In the genomic region with DNA sequence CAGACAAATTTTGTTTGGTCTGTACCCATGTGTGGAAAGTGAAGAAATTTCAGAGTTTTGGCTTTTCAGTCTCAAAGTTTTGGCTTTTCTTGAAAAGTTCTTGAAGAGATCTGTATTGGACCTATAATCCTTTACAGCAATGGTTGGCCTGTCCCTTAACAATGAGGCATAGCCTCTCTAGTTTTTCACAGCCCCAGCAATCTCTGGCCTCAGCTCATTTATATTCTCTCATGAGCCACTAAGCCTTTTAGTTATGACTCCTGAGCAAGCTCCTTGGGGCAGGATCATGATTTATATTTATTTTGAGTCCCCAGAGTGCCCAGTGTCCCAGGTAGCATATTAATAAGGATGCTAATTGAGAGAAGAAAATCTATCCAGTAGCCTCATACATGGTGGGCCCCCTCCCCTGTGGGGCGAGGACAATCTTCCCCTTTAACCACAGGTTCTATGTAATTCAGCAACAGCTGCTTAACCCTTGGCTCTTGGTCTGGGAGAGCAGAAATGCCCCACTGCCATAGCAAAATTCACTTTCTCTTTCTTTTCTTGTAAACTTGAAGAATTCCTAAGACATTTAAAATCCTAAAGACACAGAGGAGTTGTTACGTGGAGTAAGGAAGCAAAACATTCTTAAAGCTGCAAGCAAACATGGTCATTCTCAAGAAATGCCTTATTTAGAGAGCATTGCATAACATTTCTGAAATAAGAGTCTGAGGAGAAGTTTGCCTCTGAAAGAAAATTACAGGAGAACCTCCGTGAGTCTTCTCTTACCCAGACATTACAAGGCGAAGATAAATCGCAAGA, we compare ENCODE assay signal across 14 cellular contexts. TPM values are rescaled to one million over a fixed set of nuclear protein-coding genes. Genes with fewer than 3 reads are reported as not detected.
DNase-seq lines count a peak whose midpoint lies in the region; TF ChIP-seq lines count a peak whose summit lies in the region.
"Had no signal": no experiment of that assay in that cellular context is flagged by ENCODE, and none has a peak within 500 bp of the region (broad histone marks: within the 10 kb centered on the region; RNA-seq: fewer than 3 reads in every experiment).

No MANE protein-coding gene starts in this region.

- H3K36me3 Mint-ChIP-seq in HFFc6 (ENCODE audit: low read depth) = peaks cover 64% of the 10 kb centered on the region

- DNase-seq in HFFc6 (peak; percentile 72), right atrium auricular region (ENCODE audit: low spot score) (no peak), smooth muscle cell (lab: John Stamatoyannopoulos, UW; ENCODE audit: unreplicated experiment) (no peak), GDM1 (lab: John Stamatoyannopoulos, UW) (no peak), DMS53 treated with DMSO at 0.1 percent for 48 hours (lab: John Stamatoyannopoulos, UW; ENCODE audit: unreplicated experiment) (no peak)
- no peak for DNase-seq in stimulated activated CD4-positive, alpha-beta T cell treated with anti-CD3 and anti-CD28 coated beads, Interleukin-4, amount 100 ng/mL, for 1 hour
- DNase-seq: activated CD4-positive, alpha-beta memory T cell treated with anti-CD3 and anti-CD28 coated beads, Interleukin-2, amount 10 ng/mL, durations not matched to agents 7 days and 5 days; activated naive CD4-positive, alpha-beta T cell; glutamatergic neuron; stimulated activated naive CD4-positive, alpha-beta T cell; T-helper 1 cell had no signal

- H3K36me3 ChIP-seq in right atrium auricular region = no peaks in the 10 kb centered on the region
- H3K36me3 ChIP-seq in smooth muscle cell (ENCODE audit: low read depth) = no peaks in the 10 kb centered on the region

- H3K4me3 ChIP-seq in right atrium auricular region = no peak overlapping the region
- no peak overlapping the region for H3K4me3 ChIP-seq in smooth muscle cell

- no peak overlapping the region for H2AFZ ChIP-seq in smooth muscle cell (ENCODE audit: low read depth)

- H3K4me1 ChIP-seq in right atrium auricular region = peaks cover 0 to 37% of the 10 kb centered on the region in 2 donors
- peaks cover 14% of the 10 kb centered on the region for H3K4me1 ChIP-seq in smooth muscle cell (ENCODE audit: low read depth)

- peaks cover 2% of the 10 kb centered on the region; the same call in 1 of the 2 replicates for H3K27me3 Mint-ChIP-seq in HFFc6 (ENCODE audit: insufficient read depth)

- peaks cover 100% of the 10 kb centered on the region for H3K4me1 Mint-ChIP-seq in HFFc6 (ENCODE audit: low read depth)
- H3K4me1 Mint-ChIP-seq: activated CD4-positive, alpha-beta memory T cell treated with anti-CD3 and anti-CD28 coated beads, Interleukin-2, amount 10 ng/mL, durations not matched to agents 7 days and 5 days had no signal

- TF ChIP-seq CTCF in HFFc6 (IDR thresholded peaks at IDR 0.05) = no peak
- no peak for TF ChIP-seq CTCF in right atrium auricular region (IDR thresholded peaks at IDR 0.05)
- TF ChIP-seq CTCF in smooth muscle cell (IDR thresholded peaks at IDR 0.05; ENCODE audit: borderline replicate concordance, insufficient read depth, poor library complexity, severe bottlenecking) = no peak

- WGBS in adipose tissue, 3 donors = 47 to 76% (median 48%) methylated on average over 5 of the region's 5 CpGs
- WGBS in smooth muscle cell (ENCODE audit: low lambda C conversion rate) = 69% methylated on average over 5 of the region's 5 CpGs

- peak overlapping the region; percentile 65 for H3K27ac ChIP-seq in adipose tissue (ENCODE audit: low read depth, low read length)
- H3K27ac ChIP-seq in right atrium auricular region = peak overlapping the region; percentile 59 to 67
- H3K27ac ChIP-seq in smooth muscle cell (ENCODE audit: low read depth) = peak overlapping the region; percentile 18

- peaks cover 10% of the 10 kb centered on the region for H3F3A ChIP-seq in smooth muscle cell (ENCODE audit: low read depth)

- no peaks in the 10 kb centered on the region for H3K79me2 ChIP-seq in smooth muscle cell (ENCODE audit: low read depth)

- H3K4me2 ChIP-seq in smooth muscle cell = peak overlapping the region; percentile 14

- peak overlapping the region; percentile 94 for H3K4me3 Mint-ChIP-seq in HFFc6
- H3K4me3 Mint-ChIP-seq: activated CD4-positive, alpha-beta memory T cell treated with anti-CD3 and anti-CD28 coated beads, Interleukin-2, amount 10 ng/mL, durations not matched to agents 7 days and 5 days; dendritic cell treated with granulocyte-macrophage colony-stimulating factor and Interleukin-4, amounts not matched to agents 40 ng/mL and 50 ng/mL, for 4 days had no signal

- H4K20me1 ChIP-seq in smooth muscle cell (ENCODE audit: low read depth) = no peaks in the 10 kb centered on the region

- H3K9me3 ChIP-seq in right atrium auricular region (no peaks in the 10 kb centered on the region), smooth muscle cell (replicated peaks; ENCODE audit: low read depth) (no peaks in the 10 kb centered on the region)

- peak overlapping the region; percentile 97 for H3K27ac Mint-ChIP-seq in HFFc6
- H3K27ac Mint-ChIP-seq: activated CD4-positive, alpha-beta memory T cell treated with anti-CD3 and anti-CD28 coated beads, Interleukin-2, amount 10 ng/mL, durations not matched to agents 7 days and 5 days; dendritic cell treated with granulocyte-macrophage colony-stimulating factor and Interleukin-4, amounts not matched to agents 40 ng/mL and 50 ng/mL, for 4 days had no signal

- no peak overlapping the region for H3K9ac ChIP-seq in smooth muscle cell (ENCODE audit: low read depth)

- H3K9me3 Mint-ChIP-seq in HFFc6 = no peaks in the 10 kb centered on the region
- H3K9me3 Mint-ChIP-seq: activated CD4-positive, alpha-beta memory T cell treated with anti-CD3 and anti-CD28 coated beads, Interleukin-2, amount 10 ng/mL, durations not matched to agents 7 days and 5 days; dendritic cell treated with granulocyte-macrophage colony-stimulating factor and Interleukin-4, amounts not matched to agents 40 ng/mL and 50 ng/mL, for 4 days had no signal

- H3K27me3 ChIP-seq in right atrium auricular region = no peaks in the 10 kb centered on the region
- H3K27me3 ChIP-seq in smooth muscle cell (ENCODE audit: low read depth) = no peaks in the 10 kb centered on the region

RNA-seq across cellular contexts. Expression of gene NGF, which starts 6.3 kb away (rescaled TPM):
- total RNA-seq in HFFc6 (2021; fragmentation: NEBNext Ultra II Directional; extraction: Animal tissue kit (Norgen Biotek cat#: 25700)) = 10 to 100 TPM; 44.4 to 53.8 (median 51.0) TPM
- 10 to 100 TPM in 2 of 3 donors, under 1 TPM in 1; 0.66 to 14.7 (median 13.3) TPM for polyA plus RNA-seq in adipose tissue
- total RNA-seq in right atrium auricular region = 10 to 100 TPM in 1 of 2 donors, 1 to 10 TPM in 1; 5.1 to 12.0 TPM
- total RNA-seq in smooth muscle cell = 0.18 and 0.22 TPM in 2 replicates
- polyA plus RNA-seq in smooth muscle cell = 1.8 and 1.9 TPM in 2 replicates
- total RNA-seq: activated CD4-positive, alpha-beta memory T cell treated with anti-CD3 and anti-CD28 coated beads, Interleukin-2, amount 10 ng/mL, durations not matched to agents 7 days and 5 days; LHCN-M2 had no signal
